In the genomic region with DNA sequence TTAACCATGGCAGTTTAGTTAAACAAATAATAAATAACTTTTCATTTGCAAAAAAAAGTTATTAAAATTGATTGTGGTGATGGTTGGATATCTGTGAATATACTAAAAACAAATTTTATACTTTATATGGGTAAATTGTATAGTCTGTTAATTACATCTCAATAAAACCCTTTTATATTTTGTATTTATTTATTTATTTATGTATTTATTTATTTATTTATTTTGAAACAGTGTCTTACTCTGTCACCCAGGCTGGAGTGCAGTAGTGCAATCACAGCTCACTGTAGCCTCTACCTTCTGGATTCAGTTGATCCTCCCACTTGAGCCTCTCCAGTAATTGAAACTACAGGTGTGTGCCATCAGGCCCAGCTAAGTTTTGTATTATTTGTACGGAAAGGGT, we compare ENCODE assay signal across 1 cellular context.
TF ChIP-seq lines count a peak whose summit lies in the region.

No MANE protein-coding gene starts in this region.

TF ChIP-seq in HEK293, 187 proteins besides CTCF, POLR2A, EP300 and RAD21 (continued from another document):
- TF ChIP-seq, protein P1, sequence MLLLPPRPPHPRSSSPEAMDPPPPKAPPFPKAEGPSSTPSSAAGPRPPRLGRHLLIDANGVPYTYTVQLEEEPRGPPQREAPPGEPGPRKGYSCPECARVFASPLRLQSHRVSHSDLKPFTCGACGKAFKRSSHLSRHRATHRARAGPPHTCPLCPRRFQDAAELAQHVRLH (tag by site-specific recombination; IDR thresholded peaks at IDR 0.05): 0 out of 2 replicates have a peak, but pooled peaks have one; percentile 31
- TF ChIP-seq ZNF473 (tag by site-specific recombination; IDR thresholded peaks at IDR 0.05) (no peak), ZNF837 (tag by site-specific recombination; IDR thresholded peaks at IDR 0.05) (no peak), ZNF335 (tag by site-specific recombination; conservative IDR thresholded peaks at IDR 0.05) (no peak), ZNF571 (tag by site-specific recombination; IDR thresholded peaks at IDR 0.05) (no peak), ZNF664 (tag by site-specific recombination; IDR thresholded peaks at IDR 0.05) (peak; percentile 48; the same call in 1 of the 2 replicates), WT1 (tag by site-specific recombination; IDR thresholded peaks at IDR 0.05) (no peak)
